In genomic region chr17:206941-207560, GRCh38 we compare ENCODE assay signal across 12 cellular contexts.
"Had no signal": no experiment of that assay in that cellular context is flagged by ENCODE, and none has a peak within 500 bp of the region (broad histone marks: within the 10 kb centered on the region; RNA-seq: fewer than 3 reads in every experiment).

No MANE protein-coding gene starts in this region.

- H3K4me3 ChIP-seq: mucosa of descending colon, skin epidermis had no signal

- DNase-seq: amniotic stem cell; dermis blood vessel endothelial cell; erythroblast; hippocampal formation; mucosa of descending colon; stimulated activated naive B cell treated with anti-CD40 and anti-IgM and Interleukin-4, amounts not matched to agents 10 μg/mL and 1 μg/mL and 100 μg/mL, for 72 hours; trophoblast cell had no signal

- ATAC-seq: activated CD4-positive, CD25-positive, alpha-beta regulatory T cell treated with anti-CD3 and anti-CD28 coated beads, Interleukin-2, amount 50 U/mL, for 24 hours; activated naive CD4-positive, alpha-beta T cell treated with anti-CD3 and anti-CD28 coated beads, Interleukin-2, amount 50 U/mL, for 72 hours; mucosa of descending colon; stimulated activated naive B cell treated with anti-CD40 and anti-IgM and Interleukin-4, amounts not matched to agents 10 μg/mL and 1 μg/mL and 100 μg/mL, for 72 hours had no signal

- H3K9me3 ChIP-seq: mucosa of descending colon had no signal

- H3K4me3 Mint-ChIP-seq: brain; natural killer cell treated with Interleukin-12 subunit alpha and Interleukin-12 subunit beta and Interleukin-15 and Interleukin-18, amount 100 ng/mL, for 72 hours; stimulated activated naive B cell treated with anti-CD40 and anti-IgM and Interleukin-4, amounts not matched to agents 10 μg/mL and 1 μg/mL and 100 μg/mL, for 72 hours had no signal

- H3K9me3 Mint-ChIP-seq: natural killer cell treated with Interleukin-12 subunit alpha and Interleukin-12 subunit beta and Interleukin-15 and Interleukin-18, amount 100 ng/mL, for 72 hours had no signal

- H3K27ac ChIP-seq: skin epidermis had no signal

- H3K36me3 Mint-ChIP-seq: brain had no signal

- H3K4me1 Mint-ChIP-seq: stimulated activated naive B cell treated with anti-CD40 and anti-IgM and Interleukin-4, amounts not matched to agents 10 μg/mL and 1 μg/mL and 100 μg/mL, for 72 hours had no signal

- H3K27ac Mint-ChIP-seq: activated naive CD4-positive, alpha-beta T cell treated with anti-CD3 and anti-CD28 coated beads, Interleukin-2, amount 50 U/mL, for 72 hours; brain; natural killer cell treated with Interleukin-12 subunit alpha and Interleukin-12 subunit beta and Interleukin-15 and Interleukin-18, amount 100 ng/mL, for 72 hours; stimulated activated naive B cell treated with anti-CD40 and anti-IgM and Interleukin-4, amounts not matched to agents 10 μg/mL and 1 μg/mL and 100 μg/mL, for 72 hours had no signal
